In the genomic region with DNA sequence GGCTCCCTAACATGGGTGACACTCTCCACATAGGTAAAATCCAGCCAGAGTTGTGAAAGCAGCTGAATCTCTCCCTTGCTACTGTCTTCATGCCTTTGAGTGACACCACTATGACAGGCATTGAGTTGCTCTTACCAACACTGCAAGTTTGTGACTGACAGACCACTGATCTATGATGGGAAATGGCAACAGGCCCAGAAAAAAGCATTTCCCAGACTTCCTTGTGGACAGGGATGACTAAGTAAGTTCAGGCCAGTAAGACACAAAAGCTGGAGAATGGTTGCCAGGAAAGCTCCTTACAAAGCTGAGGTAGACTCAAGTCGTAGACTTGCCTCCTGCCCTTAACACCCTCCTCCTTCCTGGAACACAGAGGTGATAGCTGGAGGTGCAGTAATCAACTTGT, we compare ENCODE assay signal across 3 cellular contexts. TPM values are rescaled to one million over a fixed set of nuclear protein-coding genes. Genes with fewer than 3 reads are reported as not detected.
"Had no signal": no experiment of that assay in that cellular context is flagged by ENCODE, and none has a peak within 500 bp of the region (broad histone marks: within the 10 kb centered on the region; RNA-seq: fewer than 3 reads in every experiment).

No MANE protein-coding gene starts in this region.

RNA-seq across cellular contexts. Expression of gene RARRES2, which starts 38.5 kb away (rescaled TPM):
- total RNA-seq: activated CD4-positive, alpha-beta T cell treated with anti-CD3 and anti-CD28 coated beads, Interleukin-2, amount 10 ng/mL, durations not matched to agents 7 days and 5 days; activated T-cell treated with anti-CD3 and anti-CD28 coated beads, Interleukin-2, amount 50 U/mL, for 72 hours; glomerular endothelial cell had no signal
